ENCODE assay signal across 6 cellular contexts in the genomic region with DNA sequence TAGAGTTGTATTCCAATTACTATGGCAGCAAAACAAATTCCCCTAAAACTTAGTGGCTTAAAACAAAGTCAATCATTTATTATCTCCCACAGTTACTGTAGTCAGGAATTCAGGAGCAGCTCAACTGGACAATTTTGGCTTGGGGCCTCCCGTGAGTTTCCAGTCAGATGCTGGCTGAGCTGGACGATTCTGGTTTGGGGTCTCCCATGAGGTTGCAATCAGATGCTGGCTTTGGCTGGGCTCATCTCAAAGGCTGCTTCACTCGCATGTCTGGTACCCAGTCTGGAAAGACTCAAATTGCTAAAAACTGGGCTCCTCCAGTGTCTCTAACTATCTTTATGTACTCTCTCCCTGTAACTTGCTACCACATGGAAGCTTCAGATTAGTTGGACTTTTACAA.
"Had no signal": no experiment of that assay in that cellular context is flagged by ENCODE, and none has a peak within 500 bp of the region (broad histone marks: within the 10 kb centered on the region; RNA-seq: fewer than 3 reads in every experiment).

No MANE protein-coding gene starts in this region.

- H3K4me3 ChIP-seq: GM23338, HAP-1 had no signal

- H3K4me1 Mint-ChIP-seq: GM23338 had no signal

- H3K4me3 Mint-ChIP-seq: GM23338, HFFc6 had no signal

- DNase-seq: H7, HFFc6, IMR-90 had no signal

- H3K9me3 ChIP-seq: HAP-1 had no signal

- H3K9me3 Mint-ChIP-seq: GM23338, HFFc6 had no signal

- ATAC-seq: GM23338, HCT116 had no signal

- H3K4me1 ChIP-seq: HAP-1 had no signal

- H3K36me3 ChIP-seq: HAP-1 had no signal

- H3K27ac Mint-ChIP-seq: GM23338, HFFc6 had no signal
